Comparison of ENCODE assay signal across 8 cellular contexts in the genomic region with DNA sequence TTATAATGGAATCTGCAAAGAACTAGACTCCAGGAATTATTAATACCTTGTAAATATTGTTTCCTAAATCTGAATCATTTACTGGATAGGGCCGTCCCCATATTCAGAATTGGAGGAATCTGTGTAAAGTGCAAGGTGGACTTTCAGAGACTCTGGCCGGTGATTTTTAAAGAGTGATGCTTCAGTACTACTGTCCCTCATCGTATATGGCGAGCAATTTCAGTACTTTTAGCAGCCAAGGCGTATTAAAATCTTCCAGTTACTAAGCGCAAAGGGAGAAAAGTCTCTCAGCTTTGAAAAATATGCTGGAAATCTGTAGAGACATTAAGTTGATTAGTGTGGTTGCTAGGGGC. TPM values are rescaled to one million over a fixed set of nuclear protein-coding genes. Genes with fewer than 3 reads are reported as not detected.
A peak's percentile ranks its signal among the peaks of the same experiment; 100 is the strongest.
DNase-seq lines count a peak whose midpoint lies in the region; ATAC-seq and TF ChIP-seq lines count a peak whose summit lies in the region.

No MANE protein-coding gene starts in this region.

- H3K4me3 ChIP-seq in SJSA1 (peak overlapping the region; percentile 64), fibroblast of the aortic adventitia (ENCODE audit: low read depth, low read length) (peak overlapping the region; percentile 88), retinal pigment epithelial cell (ENCODE audit: low read length) (peak overlapping the region; percentile 72)

- peaks cover 21% of the 10 kb centered on the region for H3K36me3 ChIP-seq in SJSA1

- no peaks in the 10 kb centered on the region for H3K9me3 ChIP-seq in SJSA1 (replicated peaks)

- TF ChIP-seq CTCF in fibroblast of the aortic adventitia (IDR thresholded peaks at IDR 0.05; ENCODE audit: insufficient read depth, low read length), result no peak
- TF ChIP-seq CTCF in retinal pigment epithelial cell (conservative IDR thresholded peaks at IDR 0.05; ENCODE audit: low read depth, low read length), result no peak

- no peaks in the 10 kb centered on the region for H3K27me3 ChIP-seq in SJSA1 (replicated peaks)

- peak; percentile 17 for ATAC-seq in GM21447 (IDR thresholded peaks at IDR 0.05; ENCODE audit: unreplicated experiment)

- 0 out of 2 replicates have a peak, but pooled peaks cover 5% of the 10 kb centered on the region for H3K4me1 ChIP-seq in SJSA1 (replicated peaks)

- H3K27ac ChIP-seq in SJSA1, result peak overlapping the region; percentile 44

- DNase-seq in AG08395 (ENCODE audit: low spot score) (peak; percentile 11), SJSA1 (ENCODE audit: low read depth in 1 of 2, low spot score in 2 of 2) (no peak), fibroblast of the aortic adventitia (ENCODE audit: low read depth) (no peak), retinal pigment epithelial cell (ENCODE audit: low read depth) (no peak), NCI-H748 (lab: John Stamatoyannopoulos, UW; ENCODE audit: unreplicated experiment) (no peak), NCI-H128 (lab: John Stamatoyannopoulos, UW; ENCODE audit: unreplicated experiment) (no peak), cortex of kidney (lab: John Stamatoyannopoulos, UW) (no peak)

RNA-seq across cellular contexts. Expression of a gene that starts 0.5 kb away (rescaled TPM):
- total RNA-seq in SJSA1 (2014; rRNA removed; shearing (Covaris generic)), result 84.1 and 117 TPM in 2 replicates
- total RNA-seq in fibroblast of the aortic adventitia (ENCODE audit: low replicate concordance), result 80.2 and 95.8 TPM in 2 replicates

RNA-seq across cellular contexts. Expression of a gene that starts 20.1 kb away (rescaled TPM):
- total RNA-seq in SJSA1 (2014; rRNA removed; shearing (Covaris generic)), result 57.2 and 70.2 TPM in 2 replicates
- total RNA-seq in fibroblast of the aortic adventitia (ENCODE audit: low replicate concordance), result 66.1 and 69.8 TPM in 2 replicates

RNA-seq across cellular contexts. Expression of a gene that starts 60.0 kb away (rescaled TPM):
- total RNA-seq in SJSA1 (2014; rRNA removed; shearing (Covaris generic)), result 56.0 and 71.4 TPM in 2 replicates
- total RNA-seq in fibroblast of the aortic adventitia (ENCODE audit: low replicate concordance), result 21.0 and 45.6 TPM in 2 replicates
